In the genomic region with DNA sequence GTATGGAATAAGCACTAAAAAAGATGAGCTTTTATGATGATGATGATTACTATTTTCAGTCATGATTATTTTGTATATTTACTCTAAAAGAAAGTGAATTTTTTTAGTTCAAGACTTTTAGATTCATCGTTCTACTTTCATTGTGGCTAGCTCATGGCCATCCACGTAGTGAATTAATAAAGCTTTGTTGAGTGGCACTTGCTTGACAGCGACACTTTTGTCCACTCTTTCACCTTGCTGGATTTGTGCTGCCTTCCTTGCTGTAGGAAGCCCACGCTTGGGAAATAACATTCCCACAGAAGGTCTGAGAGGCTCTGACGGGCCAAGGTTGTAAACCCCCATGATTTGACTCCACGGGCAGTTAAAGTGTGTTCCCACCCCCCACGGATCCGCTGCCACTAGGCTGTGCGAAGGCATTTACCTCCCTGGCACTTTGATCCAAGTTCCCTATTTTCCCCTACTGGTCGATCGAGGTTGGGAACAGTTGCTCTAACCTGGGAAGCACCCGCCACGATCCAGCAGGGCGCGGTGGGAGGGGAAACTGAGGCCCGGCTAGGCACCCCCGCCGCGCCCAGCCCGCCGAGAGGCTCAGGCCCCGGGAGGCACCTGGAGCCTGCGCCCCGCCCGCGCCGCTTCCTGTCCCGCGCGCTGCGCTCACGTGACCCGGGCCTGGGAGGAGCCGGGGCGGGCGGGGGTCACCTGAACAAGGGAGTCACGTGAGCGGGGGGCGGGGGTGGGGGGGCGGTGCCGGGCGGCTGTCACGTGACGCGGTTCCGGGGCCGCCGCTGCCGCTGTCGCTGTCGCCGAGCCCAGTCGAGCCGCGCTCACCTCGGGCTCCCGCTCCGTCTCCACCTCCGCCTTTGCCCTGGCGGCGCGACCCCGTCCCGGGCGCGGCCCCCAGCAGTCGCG, we compare ENCODE assay signal across 1 cellular context.
A peak's percentile ranks its signal among the peaks of the same experiment; 100 is the strongest.
TF ChIP-seq lines count a peak whose summit lies in the region.

A gene with protein sequence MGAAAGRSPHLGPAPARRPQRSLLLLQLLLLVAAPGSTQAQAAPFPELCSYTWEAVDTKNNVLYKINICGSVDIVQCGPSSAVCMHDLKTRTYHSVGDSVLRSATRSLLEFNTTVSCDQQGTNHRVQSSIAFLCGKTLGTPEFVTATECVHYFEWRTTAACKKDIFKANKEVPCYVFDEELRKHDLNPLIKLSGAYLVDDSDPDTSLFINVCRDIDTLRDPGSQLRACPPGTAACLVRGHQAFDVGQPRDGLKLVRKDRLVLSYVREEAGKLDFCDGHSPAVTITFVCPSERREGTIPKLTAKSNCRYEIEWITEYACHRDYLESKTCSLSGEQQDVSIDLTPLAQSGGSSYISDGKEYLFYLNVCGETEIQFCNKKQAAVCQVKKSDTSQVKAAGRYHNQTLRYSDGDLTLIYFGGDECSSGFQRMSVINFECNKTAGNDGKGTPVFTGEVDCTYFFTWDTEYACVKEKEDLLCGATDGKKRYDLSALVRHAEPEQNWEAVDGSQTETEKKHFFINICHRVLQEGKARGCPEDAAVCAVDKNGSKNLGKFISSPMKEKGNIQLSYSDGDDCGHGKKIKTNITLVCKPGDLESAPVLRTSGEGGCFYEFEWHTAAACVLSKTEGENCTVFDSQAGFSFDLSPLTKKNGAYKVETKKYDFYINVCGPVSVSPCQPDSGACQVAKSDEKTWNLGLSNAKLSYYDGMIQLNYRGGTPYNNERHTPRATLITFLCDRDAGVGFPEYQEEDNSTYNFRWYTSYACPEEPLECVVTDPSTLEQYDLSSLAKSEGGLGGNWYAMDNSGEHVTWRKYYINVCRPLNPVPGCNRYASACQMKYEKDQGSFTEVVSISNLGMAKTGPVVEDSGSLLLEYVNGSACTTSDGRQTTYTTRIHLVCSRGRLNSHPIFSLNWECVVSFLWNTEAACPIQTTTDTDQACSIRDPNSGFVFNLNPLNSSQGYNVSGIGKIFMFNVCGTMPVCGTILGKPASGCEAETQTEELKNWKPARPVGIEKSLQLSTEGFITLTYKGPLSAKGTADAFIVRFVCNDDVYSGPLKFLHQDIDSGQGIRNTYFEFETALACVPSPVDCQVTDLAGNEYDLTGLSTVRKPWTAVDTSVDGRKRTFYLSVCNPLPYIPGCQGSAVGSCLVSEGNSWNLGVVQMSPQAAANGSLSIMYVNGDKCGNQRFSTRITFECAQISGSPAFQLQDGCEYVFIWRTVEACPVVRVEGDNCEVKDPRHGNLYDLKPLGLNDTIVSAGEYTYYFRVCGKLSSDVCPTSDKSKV (N-terminal part only) (plus strand): TSS at position 788 of the 909 bp plus-strand sequence. CDS start 165 bp downstream, outside the sequence.

TF ChIP-seq in HepG2, 621 proteins besides CTCF, POLR2A, EP300 and RAD21 (continued from another document and continues in another):
- TF ChIP-seq SATB2 (CRISPR knock-in tag; IDR thresholded peaks at IDR 0.05) (no peak), DNMT1 (CRISPR knock-in tag; IDR thresholded peaks at IDR 0.05) (no peak), HCFC1 (IDR thresholded peaks at IDR 0.05; ENCODE audit: low read depth, low read length) (no peak; the same call in 1 of the 2 replicates), ZFP1 (CRISPR knock-in tag; IDR thresholded peaks at IDR 0.05) (no peak), SAP130 (CRISPR knock-in tag; IDR thresholded peaks at IDR 0.05; ENCODE audit: low read depth) (peak; percentile 91), AHR (CRISPR knock-in tag; IDR thresholded peaks at IDR 0.05) (no peak), POLR2AphosphoS2 (IDR thresholded peaks at IDR 0.05; ENCODE audit: low read depth, low read length) (no peak; the same call in 1 of the 2 replicates), ZMYM3 (CRISPR knock-in tag; IDR thresholded peaks at IDR 0.05) (0 out of 2 replicates have a peak, but pooled peaks have one; percentile 33), ZEB1 (IDR thresholded peaks at IDR 0.05; ENCODE audit: insufficient replicate concordance, low read depth) (peak; percentile 61), NONO (IDR thresholded peaks at IDR 0.05) (no peak), NONO (CRISPR knock-in tag; conservative IDR thresholded peaks at IDR 0.05) (peak; percentile 7; the same call in 1 of the 2 replicates), NFE2L2 (IDR thresholded peaks at IDR 0.05; ENCODE audit: low read length) (no peak), ZNF136 (CRISPR knock-in tag; IDR thresholded peaks at IDR 0.05; ENCODE audit: low read depth) (no peak), ZNF768 (CRISPR knock-in tag; IDR thresholded peaks at IDR 0.05) (peak; percentile 72)
- TF ChIP-seq, protein P1, sequence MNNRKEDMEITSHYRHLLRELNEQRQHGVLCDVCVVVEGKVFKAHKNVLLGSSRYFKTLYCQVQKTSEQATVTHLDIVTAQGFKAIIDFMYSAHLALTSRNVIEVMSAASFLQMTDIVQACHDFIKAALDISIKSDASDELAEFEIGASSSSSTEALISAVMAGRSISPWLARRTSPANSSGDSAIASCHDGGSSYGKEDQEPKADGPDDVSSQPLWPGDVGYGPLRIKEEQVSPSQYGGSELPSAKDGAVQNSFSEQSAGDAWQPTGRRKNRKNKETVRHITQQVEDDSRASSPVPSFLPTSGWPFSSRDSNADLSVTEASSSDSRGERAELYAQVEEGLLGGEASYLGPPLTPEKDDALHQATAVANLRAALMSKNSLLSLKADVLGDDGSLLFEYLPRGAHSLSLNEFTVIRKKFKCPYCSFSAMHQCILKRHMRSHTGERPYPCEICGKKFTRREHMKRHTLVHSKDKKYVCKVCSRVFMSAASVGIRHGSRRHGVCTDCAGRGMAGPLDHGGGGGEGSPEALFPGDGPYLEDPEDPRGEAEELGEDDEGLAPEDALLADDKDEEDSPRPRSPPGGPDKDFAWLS (CRISPR knock-in tag; IDR thresholded peaks at IDR 0.05; ENCODE audit: borderline replicate concordance) = no peak
- TF ChIP-seq, protein P2, sequence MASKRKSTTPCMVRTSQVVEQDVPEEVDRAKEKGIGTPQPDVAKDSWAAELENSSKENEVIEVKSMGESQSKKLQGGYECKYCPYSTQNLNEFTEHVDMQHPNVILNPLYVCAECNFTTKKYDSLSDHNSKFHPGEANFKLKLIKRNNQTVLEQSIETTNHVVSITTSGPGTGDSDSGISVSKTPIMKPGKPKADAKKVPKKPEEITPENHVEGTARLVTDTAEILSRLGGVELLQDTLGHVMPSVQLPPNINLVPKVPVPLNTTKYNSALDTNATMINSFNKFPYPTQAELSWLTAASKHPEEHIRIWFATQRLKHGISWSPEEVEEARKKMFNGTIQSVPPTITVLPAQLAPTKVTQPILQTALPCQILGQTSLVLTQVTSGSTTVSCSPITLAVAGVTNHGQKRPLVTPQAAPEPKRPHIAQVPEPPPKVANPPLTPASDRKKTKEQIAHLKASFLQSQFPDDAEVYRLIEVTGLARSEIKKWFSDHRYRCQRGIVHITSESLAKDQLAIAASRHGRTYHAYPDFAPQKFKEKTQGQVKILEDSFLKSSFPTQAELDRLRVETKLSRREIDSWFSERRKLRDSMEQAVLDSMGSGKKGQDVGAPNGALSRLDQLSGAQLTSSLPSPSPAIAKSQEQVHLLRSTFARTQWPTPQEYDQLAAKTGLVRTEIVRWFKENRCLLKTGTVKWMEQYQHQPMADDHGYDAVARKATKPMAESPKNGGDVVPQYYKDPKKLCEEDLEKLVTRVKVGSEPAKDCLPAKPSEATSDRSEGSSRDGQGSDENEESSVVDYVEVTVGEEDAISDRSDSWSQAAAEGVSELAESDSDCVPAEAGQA (IDR thresholded peaks at IDR 0.05; ENCODE audit: low read depth) = no peak; the same call in 1 of the 2 replicates
- TF ChIP-seq, protein P2 (CRISPR knock-in tag; IDR thresholded peaks at IDR 0.05; ENCODE audit: borderline replicate concordance) = no peak
- TF ChIP-seq, protein P3, sequence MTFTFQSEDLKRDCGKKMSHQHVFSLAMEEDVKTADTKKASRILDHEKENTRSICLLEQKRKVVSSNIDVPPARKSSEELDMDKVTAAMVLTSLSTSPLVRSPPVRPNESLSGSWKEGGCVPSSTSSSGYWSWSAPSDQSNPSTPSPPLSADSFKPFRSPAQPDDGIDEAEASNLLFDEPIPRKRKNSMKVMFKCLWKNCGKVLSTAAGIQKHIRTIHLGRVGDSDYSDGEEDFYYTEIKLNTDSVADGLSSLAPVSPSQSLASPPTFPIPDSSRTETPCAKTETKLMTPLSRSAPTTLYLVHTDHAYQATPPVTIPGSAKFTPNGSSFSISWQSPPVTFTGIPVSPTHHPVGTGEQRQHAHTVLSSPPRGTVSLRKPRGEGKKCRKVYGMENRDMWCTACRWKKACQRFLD (CRISPR knock-in tag; IDR thresholded peaks at IDR 0.05; ENCODE audit: borderline replicate concordance) = peak; percentile 72; the same call in 1 of the 2 replicates
- TF ChIP-seq, protein P4, sequence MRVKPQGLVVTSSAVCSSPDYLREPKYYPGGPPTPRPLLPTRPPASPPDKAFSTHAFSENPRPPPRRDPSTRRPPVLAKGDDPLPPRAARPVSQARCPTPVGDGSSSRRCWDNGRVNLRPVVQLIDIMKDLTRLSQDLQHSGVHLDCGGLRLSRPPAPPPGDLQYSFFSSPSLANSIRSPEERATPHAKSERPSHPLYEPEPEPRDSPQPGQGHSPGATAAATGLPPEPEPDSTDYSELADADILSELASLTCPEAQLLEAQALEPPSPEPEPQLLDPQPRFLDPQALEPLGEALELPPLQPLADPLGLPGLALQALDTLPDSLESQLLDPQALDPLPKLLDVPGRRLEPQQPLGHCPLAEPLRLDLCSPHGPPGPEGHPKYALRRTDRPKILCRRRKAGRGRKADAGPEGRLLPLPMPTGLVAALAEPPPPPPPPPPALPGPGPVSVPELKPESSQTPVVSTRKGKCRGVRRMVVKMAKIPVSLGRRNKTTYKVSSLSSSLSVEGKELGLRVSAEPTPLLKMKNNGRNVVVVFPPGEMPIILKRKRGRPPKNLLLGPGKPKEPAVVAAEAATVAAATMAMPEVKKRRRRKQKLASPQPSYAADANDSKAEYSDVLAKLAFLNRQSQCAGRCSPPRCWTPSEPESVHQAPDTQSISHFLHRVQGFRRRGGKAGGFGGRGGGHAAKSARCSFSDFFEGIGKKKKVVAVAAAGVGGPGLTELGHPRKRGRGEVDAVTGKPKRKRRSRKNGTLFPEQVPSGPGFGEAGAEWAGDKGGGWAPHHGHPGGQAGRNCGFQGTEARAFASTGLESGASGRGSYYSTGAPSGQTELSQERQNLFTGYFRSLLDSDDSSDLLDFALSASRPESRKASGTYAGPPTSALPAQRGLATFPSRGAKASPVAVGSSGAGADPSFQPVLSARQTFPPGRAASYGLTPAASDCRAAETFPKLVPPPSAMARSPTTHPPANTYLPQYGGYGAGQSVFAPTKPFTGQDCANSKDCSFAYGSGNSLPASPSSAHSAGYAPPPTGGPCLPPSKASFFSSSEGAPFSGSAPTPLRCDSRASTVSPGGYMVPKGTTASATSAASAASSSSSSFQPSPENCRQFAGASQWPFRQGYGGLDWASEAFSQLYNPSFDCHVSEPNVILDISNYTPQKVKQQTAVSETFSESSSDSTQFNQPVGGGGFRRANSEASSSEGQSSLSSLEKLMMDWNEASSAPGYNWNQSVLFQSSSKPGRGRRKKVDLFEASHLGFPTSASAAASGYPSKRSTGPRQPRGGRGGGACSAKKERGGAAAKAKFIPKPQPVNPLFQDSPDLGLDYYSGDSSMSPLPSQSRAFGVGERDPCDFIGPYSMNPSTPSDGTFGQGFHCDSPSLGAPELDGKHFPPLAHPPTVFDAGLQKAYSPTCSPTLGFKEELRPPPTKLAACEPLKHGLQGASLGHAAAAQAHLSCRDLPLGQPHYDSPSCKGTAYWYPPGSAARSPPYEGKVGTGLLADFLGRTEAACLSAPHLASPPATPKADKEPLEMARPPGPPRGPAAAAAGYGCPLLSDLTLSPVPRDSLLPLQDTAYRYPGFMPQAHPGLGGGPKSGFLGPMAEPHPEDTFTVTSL (CRISPR knock-in tag; IDR thresholded peaks at IDR 0.05; ENCODE audit: borderline replicate concordance) = no peak
- TF ChIP-seq, protein P5, sequence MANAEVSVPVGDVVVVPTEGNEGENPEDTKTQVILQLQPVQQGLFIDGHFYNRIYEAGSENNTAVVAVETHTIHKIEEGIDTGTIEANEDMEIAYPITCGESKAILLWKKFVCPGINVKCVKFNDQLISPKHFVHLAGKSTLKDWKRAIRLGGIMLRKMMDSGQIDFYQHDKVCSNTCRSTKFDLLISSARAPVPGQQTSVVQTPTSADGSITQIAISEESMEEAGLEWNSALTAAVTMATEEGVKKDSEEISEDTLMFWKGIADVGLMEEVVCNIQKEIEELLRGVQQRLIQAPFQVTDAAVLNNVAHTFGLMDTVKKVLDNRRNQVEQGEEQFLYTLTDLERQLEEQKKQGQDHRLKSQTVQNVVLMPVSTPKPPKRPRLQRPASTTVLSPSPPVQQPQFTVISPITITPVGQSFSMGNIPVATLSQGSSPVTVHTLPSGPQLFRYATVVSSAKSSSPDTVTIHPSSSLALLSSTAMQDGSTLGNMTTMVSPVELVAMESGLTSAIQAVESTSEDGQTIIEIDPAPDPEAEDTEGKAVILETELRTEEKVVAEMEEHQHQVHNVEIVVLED (CRISPR knock-in tag; IDR thresholded peaks at IDR 0.05; ENCODE audit: borderline replicate concordance) = peak; percentile 36; the same call in 1 of the 2 replicates
- TF ChIP-seq, protein P6, sequence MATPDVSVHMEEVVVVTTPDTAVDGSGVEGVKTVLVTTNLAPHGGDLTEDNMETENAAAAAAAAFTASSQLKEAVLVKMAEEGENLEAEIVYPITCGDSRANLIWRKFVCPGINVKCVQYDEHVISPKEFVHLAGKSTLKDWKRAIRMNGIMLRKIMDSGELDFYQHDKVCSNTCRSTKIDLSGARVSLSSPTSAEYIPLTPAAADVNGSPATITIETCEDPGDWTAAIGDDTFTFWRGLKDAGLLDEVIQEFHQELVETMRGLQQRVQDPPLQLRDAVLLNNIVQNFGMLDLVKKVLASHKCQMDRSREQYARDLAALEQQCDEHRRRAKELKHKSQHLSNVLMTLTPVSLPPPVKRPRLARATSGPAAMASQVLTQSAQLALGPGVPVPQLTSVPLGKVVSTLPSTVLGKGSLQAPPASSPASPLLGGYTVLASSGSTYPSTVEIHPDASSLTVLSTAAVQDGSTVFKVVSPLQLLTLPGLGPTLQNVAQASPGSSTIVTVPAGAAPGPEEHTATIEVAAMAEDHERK (CRISPR knock-in tag; IDR thresholded peaks at IDR 0.05; ENCODE audit: low read depth) = no peak
